Comparison of ENCODE assay signal across 9 cellular contexts in the genomic region with DNA sequence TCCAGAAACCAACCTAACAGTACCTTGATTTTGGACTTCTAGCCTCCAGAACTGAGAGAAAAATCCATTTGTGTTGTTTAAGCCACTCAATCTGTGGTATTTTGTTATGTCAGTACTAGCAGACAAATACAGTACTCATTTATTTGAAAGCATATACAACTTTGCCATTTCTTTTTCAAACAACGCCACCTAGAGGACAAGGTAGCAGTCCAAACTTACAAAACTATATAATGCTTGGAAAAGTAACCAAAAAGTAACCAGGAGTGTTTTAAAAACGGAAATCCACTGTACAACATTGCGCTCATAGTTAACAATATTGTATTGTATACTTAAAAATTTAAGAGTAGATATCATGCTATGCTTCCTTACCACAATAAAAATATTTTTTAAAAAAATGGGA. TPM values are rescaled to one million over a fixed set of nuclear protein-coding genes. Genes with fewer than 3 reads are reported as not detected.
DNase-seq lines count a peak whose midpoint lies in the region; ATAC-seq and TF ChIP-seq lines count a peak whose summit lies in the region.
"Had no signal": no experiment of that assay in that cellular context is flagged by ENCODE, and none has a peak within 500 bp of the region (broad histone marks: within the 10 kb centered on the region; RNA-seq: fewer than 3 reads in every experiment).

No MANE protein-coding gene starts in this region.

- no peak overlapping the region for H3K27ac ChIP-seq in VCaP

- H3K27me3 ChIP-seq in kidney epithelial cell (ENCODE audit: control insufficient read depth, insufficient read depth, low read length) = peaks cover 2% of the 10 kb centered on the region

- H3K4me3 ChIP-seq in AG10803 (ENCODE audit: low read length) = no peak overlapping the region
- H3K4me3 ChIP-seq in kidney epithelial cell (ENCODE audit: low read depth, low read length) = no peak overlapping the region

- DNase-seq in AG10803 (ENCODE audit: low read depth) = peak; percentile 18
- DNase-seq in kidney epithelial cell (ENCODE audit: low read depth) = no peak
- no peak for DNase-seq in HK-2 (ENCODE audit: unreplicated experiment)
- DNase-seq: activated T-cell treated with anti-CD3 and anti-CD28 coated beads, Interleukin-2, amount 50 U/mL, for 1 hour had no signal

- ATAC-seq in GM21526 (IDR thresholded peaks at IDR 0.05; ENCODE audit: low FRiP score, unreplicated experiment) (peak; percentile 49), GM18502 (IDR thresholded peaks at IDR 0.05; ENCODE audit: poor library complexity, unreplicated experiment) (no peak), HG02840 (IDR thresholded peaks at IDR 0.05; ENCODE audit: low FRiP score, unreplicated experiment) (no peak), HG03342 (IDR thresholded peaks at IDR 0.05; ENCODE audit: unreplicated experiment) (no peak)

- TF ChIP-seq CTCF in AG10803 (conservative IDR thresholded peaks at IDR 0.05; ENCODE audit: low read length) = peak; percentile 55
- peak; percentile 70 for TF ChIP-seq CTCF in VCaP (conservative IDR thresholded peaks at IDR 0.05)
- peak; percentile 46 for TF ChIP-seq CTCF in kidney epithelial cell (IDR thresholded peaks at IDR 0.05; ENCODE audit: insufficient read depth, low read length, poor library complexity, severe bottlenecking)

- H3K36me3 ChIP-seq in kidney epithelial cell (ENCODE audit: control insufficient read depth, insufficient read depth, low read length) = no peaks in the 10 kb centered on the region

RNA-seq across cellular contexts. Expression of gene FGF13, which starts 37.0 kb away (rescaled TPM):
- total RNA-seq in kidney epithelial cell = 7.8 and 9.6 TPM in 2 replicates
